ENCODE assay signal across 1 cellular context in the genomic region with DNA sequence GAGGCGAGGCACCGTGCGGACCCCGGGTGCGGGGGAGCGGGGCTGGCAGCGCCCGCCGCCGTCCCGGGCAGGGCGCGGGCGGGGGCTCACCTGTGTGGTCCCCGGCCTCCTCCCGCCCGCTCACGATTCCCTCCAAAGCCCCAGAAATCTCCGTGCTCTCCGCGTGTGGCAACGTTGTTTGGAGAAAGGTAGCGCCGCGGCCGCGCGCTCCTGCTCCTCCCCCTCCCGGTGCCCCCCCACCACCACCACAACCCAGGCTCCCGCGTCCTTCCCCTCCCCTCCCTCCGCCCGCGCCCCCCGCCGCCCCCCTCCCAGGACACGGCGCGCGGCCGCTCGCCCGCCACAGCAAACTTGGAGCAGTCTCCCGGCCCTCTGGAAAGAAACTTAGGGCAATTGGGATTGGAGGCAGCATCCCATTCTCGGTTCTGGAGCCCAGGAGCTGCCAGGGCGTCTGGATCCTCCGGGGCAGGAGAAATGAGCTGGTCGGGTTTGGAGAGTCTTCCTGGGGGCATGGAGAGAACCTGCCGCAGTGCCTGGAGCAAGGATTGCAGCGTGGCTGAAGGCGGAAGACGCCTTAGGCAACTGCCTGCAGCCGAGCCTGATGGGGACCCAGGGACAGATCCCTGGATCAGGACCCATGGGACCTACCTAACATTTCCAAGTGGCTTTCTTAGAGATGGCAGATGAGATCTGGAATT.
A peak's percentile ranks its signal among the peaks of the same experiment; 100 is the strongest.
TF ChIP-seq lines count a peak whose summit lies in the region.

No MANE protein-coding gene starts in this region.

TF ChIP-seq in K562, 482 proteins besides CTCF, POLR2A, EP300 and RAD21 (continued from another document):
- TF ChIP-seq VEZF1 (CRISPR knock-in tag; IDR thresholded peaks at IDR 0.05) (peak; percentile 90), ETV1 (tag; conservative IDR thresholded peaks at IDR 0.05; ENCODE audit: low read depth) (peak; percentile 33; the same call in 1 of the 2 replicates), MEF2D (tag; conservative IDR thresholded peaks at IDR 0.05; ENCODE audit: low read depth) (no peak), MAZ (CRISPR knock-in tag; conservative IDR thresholded peaks at IDR 0.05 in 1 of 2, IDR thresholded peaks at IDR 0.05 in 1 of 2) (peak; percentile 28 to 75; a peak in 3 of 4 replicates), SUPT5H (IDR thresholded peaks at IDR 0.05) (peak; percentile 38; the same call in 1 of the 2 replicates), ZNF695 (CRISPR knock-in tag; IDR thresholded peaks at IDR 0.05) (no peak), UBTF (IDR thresholded peaks at IDR 0.05; ENCODE audit: borderline replicate concordance in 1 of 2, low read depth in 2 of 2, low read length in 2 of 2) (peak; percentile 84 to 86; a peak in 3 of 4 replicates), ELF1 (tag; IDR thresholded peaks at IDR 0.05) (peak; percentile 68), GABPA (tag; conservative IDR thresholded peaks at IDR 0.05; ENCODE audit: low read depth) (0 out of 2 replicates have a peak, but pooled peaks have one; percentile 39), SAP30 (IDR thresholded peaks at IDR 0.05; ENCODE audit: borderline replicate concordance, insufficient read depth, low read depth, low read length, poor library complexity, severe bottlenecking) (peak; percentile 75), BCOR (IDR thresholded peaks at IDR 0.05) (peak; percentile 29; the same call in 1 of the 2 replicates), ZFPM2 (CRISPR knock-in tag; IDR thresholded peaks at IDR 0.05) (no peak), ELF4 (CRISPR knock-in tag; IDR thresholded peaks at IDR 0.05) (0 out of 2 replicates have a peak, but pooled peaks have one; percentile 46), ZNF24 (IDR thresholded peaks at IDR 0.05) (no peak), BDP1 (IDR thresholded peaks at IDR 0.05; ENCODE audit: insufficient read depth, insufficient read length) (no peak), CEBPG (CRISPR knock-in tag; IDR thresholded peaks at IDR 0.05) (no peak), CEBPG (tag; conservative IDR thresholded peaks at IDR 0.05 in 1 of 2, IDR thresholded peaks at IDR 0.05 in 1 of 2) (peak in 1 of 2 experiments; percentile 13; a peak in 1 of 4 replicates)
- TF ChIP-seq, protein P1, sequence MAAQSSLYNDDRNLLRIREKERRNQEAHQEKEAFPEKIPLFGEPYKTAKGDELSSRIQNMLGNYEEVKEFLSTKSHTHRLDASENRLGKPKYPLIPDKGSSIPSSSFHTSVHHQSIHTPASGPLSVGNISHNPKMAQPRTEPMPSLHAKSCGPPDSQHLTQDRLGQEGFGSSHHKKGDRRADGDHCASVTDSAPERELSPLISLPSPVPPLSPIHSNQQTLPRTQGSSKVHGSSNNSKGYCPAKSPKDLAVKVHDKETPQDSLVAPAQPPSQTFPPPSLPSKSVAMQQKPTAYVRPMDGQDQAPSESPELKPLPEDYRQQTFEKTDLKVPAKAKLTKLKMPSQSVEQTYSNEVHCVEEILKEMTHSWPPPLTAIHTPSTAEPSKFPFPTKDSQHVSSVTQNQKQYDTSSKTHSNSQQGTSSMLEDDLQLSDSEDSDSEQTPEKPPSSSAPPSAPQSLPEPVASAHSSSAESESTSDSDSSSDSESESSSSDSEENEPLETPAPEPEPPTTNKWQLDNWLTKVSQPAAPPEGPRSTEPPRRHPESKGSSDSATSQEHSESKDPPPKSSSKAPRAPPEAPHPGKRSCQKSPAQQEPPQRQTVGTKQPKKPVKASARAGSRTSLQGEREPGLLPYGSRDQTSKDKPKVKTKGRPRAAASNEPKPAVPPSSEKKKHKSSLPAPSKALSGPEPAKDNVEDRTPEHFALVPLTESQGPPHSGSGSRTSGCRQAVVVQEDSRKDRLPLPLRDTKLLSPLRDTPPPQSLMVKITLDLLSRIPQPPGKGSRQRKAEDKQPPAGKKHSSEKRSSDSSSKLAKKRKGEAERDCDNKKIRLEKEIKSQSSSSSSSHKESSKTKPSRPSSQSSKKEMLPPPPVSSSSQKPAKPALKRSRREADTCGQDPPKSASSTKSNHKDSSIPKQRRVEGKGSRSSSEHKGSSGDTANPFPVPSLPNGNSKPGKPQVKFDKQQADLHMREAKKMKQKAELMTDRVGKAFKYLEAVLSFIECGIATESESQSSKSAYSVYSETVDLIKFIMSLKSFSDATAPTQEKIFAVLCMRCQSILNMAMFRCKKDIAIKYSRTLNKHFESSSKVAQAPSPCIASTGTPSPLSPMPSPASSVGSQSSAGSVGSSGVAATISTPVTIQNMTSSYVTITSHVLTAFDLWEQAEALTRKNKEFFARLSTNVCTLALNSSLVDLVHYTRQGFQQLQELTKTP (IDR thresholded peaks at IDR 0.05; ENCODE audit: low read depth in 1 of 2, partially characterized antibody in 2 of 2), result peak in 1 of 2 experiments; percentile 74
- TF ChIP-seq, protein P2, sequence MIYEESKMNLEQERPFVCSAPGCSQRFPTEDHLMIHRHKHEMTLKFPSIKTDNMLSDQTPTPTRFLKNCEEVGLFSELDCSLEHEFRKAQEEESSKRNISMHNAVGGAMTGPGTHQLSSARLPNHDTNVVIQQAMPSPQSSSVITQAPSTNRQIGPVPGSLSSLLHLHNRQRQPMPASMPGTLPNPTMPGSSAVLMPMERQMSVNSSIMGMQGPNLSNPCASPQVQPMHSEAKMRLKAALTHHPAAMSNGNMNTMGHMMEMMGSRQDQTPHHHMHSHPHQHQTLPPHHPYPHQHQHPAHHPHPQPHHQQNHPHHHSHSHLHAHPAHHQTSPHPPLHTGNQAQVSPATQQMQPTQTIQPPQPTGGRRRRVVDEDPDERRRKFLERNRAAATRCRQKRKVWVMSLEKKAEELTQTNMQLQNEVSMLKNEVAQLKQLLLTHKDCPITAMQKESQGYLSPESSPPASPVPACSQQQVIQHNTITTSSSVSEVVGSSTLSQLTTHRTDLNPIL (CRISPR knock-in tag; IDR thresholded peaks at IDR 0.05), result no peak
